20 cellular contexts compared by ENCODE assay signal in the genomic region with DNA sequence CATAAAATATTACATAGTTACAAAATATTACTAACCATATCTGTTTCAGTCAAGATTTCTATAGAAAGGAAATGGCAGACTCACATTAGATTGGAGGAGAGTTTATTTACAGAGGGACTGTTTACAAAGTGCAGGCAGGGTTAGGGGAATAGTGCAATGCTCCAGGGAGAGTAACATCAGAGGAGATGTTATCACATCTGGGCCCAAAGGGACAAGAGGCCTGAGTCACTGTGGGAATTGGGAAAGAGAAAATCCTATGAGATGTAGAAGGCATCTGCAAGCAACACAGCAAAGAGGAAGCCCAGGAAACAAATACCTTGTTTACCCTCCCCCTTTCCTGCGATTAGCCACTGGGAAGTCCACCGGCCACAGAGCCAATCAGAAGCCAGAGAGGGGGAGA.
A peak's percentile ranks its signal among the peaks of the same experiment; 100 is the strongest.
DNase-seq lines count a peak whose midpoint lies in the region; ATAC-seq and TF ChIP-seq lines count a peak whose summit lies in the region.
"Had no signal": no experiment of that assay in that cellular context is flagged by ENCODE, and none has a peak within 500 bp of the region (broad histone marks: within the 10 kb centered on the region; RNA-seq: fewer than 3 reads in every experiment).

No MANE protein-coding gene starts in this region.

- ATAC-seq in left lung (no peak), gastrocnemius medialis (no peak)

- no peaks in the 10 kb centered on the region for H3K79me2 ChIP-seq in PC-9 (ENCODE audit: low read depth)
- no peaks in the 10 kb centered on the region for H3K79me2 ChIP-seq in smooth muscle cell (ENCODE audit: low read depth)

- DNase-seq in GM04503 (ENCODE audit: low read depth) (peak; percentile 77), PC-9 (peak; percentile 5 to 52), fibroblast of pulmonary artery (ENCODE audit: low read depth) (peak; percentile 79), smooth muscle cell (lab: John Stamatoyannopoulos, UW; ENCODE audit: unreplicated experiment) (no peak), left lung (no peak), gastrocnemius medialis (no peak), NCI-H187 (lab: John Stamatoyannopoulos, UW) (no peak)
- DNase-seq: activated CD4-positive, alpha-beta T cell treated with anti-CD3 and anti-CD28 coated beads for 48 hours; activated CD8-positive, alpha-beta memory T cell treated with anti-CD3 and anti-CD28 coated beads, Interleukin-2, amount 50 U/mL, for 4 hours; activated gamma-delta T cell; CD4-positive, CD25-positive, alpha-beta regulatory T cell; cortex of kidney; DMS79; erythroblast; hypothalamus; NCI-H1694; NCI-H510A treated with DMSO at 0.1 percent for 48 hours; ovary; SHP77 treated with DMSO at 0.1 percent for 48 hours had no signal

- intact Hi-C loops in PC-9 (cut with micrococcal nuclease; ENCODE audit: unreplicated experiment) = no loop called here
- intact Hi-C loops in left lung (cut with DNase I) = no loop called here
- intact Hi-C loops in gastrocnemius medialis (cut with DNase I; ENCODE audit: low total_unique reads) = no loop called here

- peaks cover 9% of the 10 kb centered on the region; the same call in 1 of the 2 replicates for H3K4me1 ChIP-seq in PC-9 (replicated peaks; ENCODE audit: insufficient read depth)
- H3K4me1 ChIP-seq in smooth muscle cell (ENCODE audit: low read depth) = no peaks in the 10 kb centered on the region
- H3K4me1 ChIP-seq in left lung = no peaks in the 10 kb centered on the region
- H3K4me1 ChIP-seq in gastrocnemius medialis = no peaks in the 10 kb centered on the region

- H3K4me2 ChIP-seq in PC-9 = no peak overlapping the region
- H3K4me2 ChIP-seq in smooth muscle cell = peak overlapping the region; percentile 1

- H3K27ac ChIP-seq in PC-9 = no peak overlapping the region
- peak overlapping the region; percentile 30 for H3K27ac ChIP-seq in smooth muscle cell (ENCODE audit: low read depth)
- H3K27ac ChIP-seq in left lung = no peak overlapping the region
- H3K27ac ChIP-seq in gastrocnemius medialis = no peak overlapping the region
- H3K27ac ChIP-seq: ascending aorta, ovary had no signal

- in situ Hi-C loops in gastrocnemius medialis (cut with MboI; ENCODE audit: low sequenced_read_pairs in 4 of 4) = no loop called here

- H4K20me1 ChIP-seq in PC-9 (ENCODE audit: insufficient read depth) = no peaks in the 10 kb centered on the region
- H4K20me1 ChIP-seq in smooth muscle cell (ENCODE audit: low read depth) = no peaks in the 10 kb centered on the region

- no peaks in the 10 kb centered on the region for H3K9me3 ChIP-seq in PC-9 (ENCODE audit: insufficient read depth, low read depth)
- H3K9me3 ChIP-seq in smooth muscle cell (replicated peaks; ENCODE audit: low read depth) = no peaks in the 10 kb centered on the region
- no peaks in the 10 kb centered on the region for H3K9me3 ChIP-seq in left lung
- no peaks in the 10 kb centered on the region for H3K9me3 ChIP-seq in gastrocnemius medialis
- H3K9me3 ChIP-seq: ascending aorta, ovary had no signal

- H3K4me3 ChIP-seq in PC-9 = no peak overlapping the region
- no peak overlapping the region for H3K4me3 ChIP-seq in fibroblast of pulmonary artery (replicated peaks; ENCODE audit: low read depth, low read length)
- no peak overlapping the region for H3K4me3 ChIP-seq in smooth muscle cell
- no peak overlapping the region for H3K4me3 ChIP-seq in left lung
- H3K4me3 ChIP-seq in gastrocnemius medialis = no peak overlapping the region
- H3K4me3 ChIP-seq: ascending aorta, ovary had no signal

- POLR2A ChIA-PET in PC-9 (lab: Charles Lee; ENCODE audit: unreplicated experiment) = no interaction called here

- TF ChIP-seq POLR2A in gastrocnemius medialis (IDR thresholded peaks at IDR 0.05) = no peak

- H3F3A ChIP-seq in PC-9 (ENCODE audit: insufficient read depth, low read depth) (no peaks in the 10 kb centered on the region), smooth muscle cell (ENCODE audit: low read depth) (peaks cover 6% of the 10 kb centered on the region)

- H3K27me3 ChIP-seq in PC-9 (ENCODE audit: insufficient read depth, low read depth) (no peaks in the 10 kb centered on the region), smooth muscle cell (ENCODE audit: low read depth) (no peaks in the 10 kb centered on the region), left lung (no peaks in the 10 kb centered on the region), gastrocnemius medialis (no peaks in the 10 kb centered on the region)
- H3K27me3 ChIP-seq: ascending aorta, ovary had no signal

- WGBS in smooth muscle cell (ENCODE audit: low lambda C conversion rate) = 43% methylated on average over 2 of the region's 2 CpGs

- TF ChIP-seq CTCF in PC-9 (conservative IDR thresholded peaks at IDR 0.05) (no peak), fibroblast of pulmonary artery (IDR thresholded peaks at IDR 0.05; ENCODE audit: low read length, missing control alignments) (no peak), smooth muscle cell (IDR thresholded peaks at IDR 0.05; ENCODE audit: borderline replicate concordance, insufficient read depth, poor library complexity, severe bottlenecking) (no peak), left lung (IDR thresholded peaks at IDR 0.05) (no peak), gastrocnemius medialis (IDR thresholded peaks at IDR 0.05 in 4 of 5, conservative IDR thresholded peaks at IDR 0.05 in 1 of 5) (no peak)

- no TSS peak for BruUV-seq in PC-9 (replicated peaks; lab: Mats Ljungman, UMichigan)

- H2AFZ ChIP-seq in PC-9 = no peak overlapping the region
- H2AFZ ChIP-seq in smooth muscle cell (ENCODE audit: low read depth) = peak overlapping the region; percentile 53

- no peak overlapping the region for H3K9ac ChIP-seq in smooth muscle cell (ENCODE audit: low read depth)

- CTCF ChIA-PET in PC-9 (lab: Charles Lee) = no interaction called here

- H3K9me2 ChIP-seq in PC-9 (ENCODE audit: insufficient read depth) = no peaks in the 10 kb centered on the region

- H3K36me3 ChIP-seq in PC-9 (ENCODE audit: low read depth) (no peaks in the 10 kb centered on the region), smooth muscle cell (ENCODE audit: low read depth) (no peaks in the 10 kb centered on the region), left lung (no peaks in the 10 kb centered on the region), gastrocnemius medialis (no peaks in the 10 kb centered on the region)
- H3K36me3 ChIP-seq: ascending aorta, ovary had no signal

Comparison
In these comparisons a context has a peak if more than half of its experiments do, and no peak if none do; other contexts are left out.
1. DNase-seq: peak in GM04503 (single experiment), PC-9 (2 of 2) and fibroblast of pulmonary artery (single experiment); none in smooth muscle cell (single experiment), left lung (0 of 2), gastrocnemius medialis (0 of 2) and NCI-H187 (0 of 2).